ENCODE assay signal across 14 cellular contexts in the genomic region with DNA sequence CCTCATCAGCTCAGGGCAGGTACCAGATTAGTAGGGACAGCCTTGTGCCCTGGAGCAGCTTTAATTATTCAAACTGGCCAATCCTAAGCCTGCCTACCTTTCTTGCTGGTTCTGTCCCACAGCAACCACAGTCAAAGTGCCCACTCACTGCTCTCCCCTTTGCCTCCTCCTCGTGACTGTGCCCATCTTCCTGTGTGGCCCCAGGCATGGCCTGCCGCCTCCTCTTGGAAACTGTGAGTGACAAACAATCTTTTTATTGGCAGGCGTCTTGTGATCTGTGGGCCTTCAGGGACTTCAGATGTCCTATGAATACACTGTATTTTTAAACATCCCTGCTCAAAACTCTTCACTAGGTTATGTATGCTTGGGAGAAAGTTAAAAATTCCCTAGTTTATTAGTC.
"Had no signal": no experiment of that assay in that cellular context is flagged by ENCODE, and none has a peak within 500 bp of the region (broad histone marks: within the 10 kb centered on the region; RNA-seq: fewer than 3 reads in every experiment).

No MANE protein-coding gene starts in this region.

- DNase-seq: left ventricle myocardium inferior; naive B cell; natural killer cell; nephron progenitor cell; ovary; retina; right cardiac atrium; stimulated activated CD4-positive, alpha-beta T cell treated with anti-CD3 and anti-CD28 coated beads, Interleukin-12 subunit alpha, Interleukin-12 subunit beta, amount 100 ng/mL, for 4 hours; stimulated activated CD4-positive, alpha-beta T cell treated with anti-CD3 and anti-CD28 coated beads, Interleukin-15, amount 100 ng/mL, for 24 hours; stimulated activated CD4-positive, alpha-beta T cell treated with anti-CD3 and anti-CD28 coated beads, Interleukin-2, amount 100 ng/mL, for 24 hours; stimulated activated CD4-positive, alpha-beta T cell treated with anti-CD3 and anti-CD28 coated beads, Interleukin-4, amount 100 ng/mL, for 1 hour; stimulated activated naive CD4-positive, alpha-beta T cell; tibial artery had no signal

- ATAC-seq: natural killer cell, right cardiac atrium, sciatic nerve had no signal
